ENCODE assay signal across 25 cellular contexts in the genomic region with DNA sequence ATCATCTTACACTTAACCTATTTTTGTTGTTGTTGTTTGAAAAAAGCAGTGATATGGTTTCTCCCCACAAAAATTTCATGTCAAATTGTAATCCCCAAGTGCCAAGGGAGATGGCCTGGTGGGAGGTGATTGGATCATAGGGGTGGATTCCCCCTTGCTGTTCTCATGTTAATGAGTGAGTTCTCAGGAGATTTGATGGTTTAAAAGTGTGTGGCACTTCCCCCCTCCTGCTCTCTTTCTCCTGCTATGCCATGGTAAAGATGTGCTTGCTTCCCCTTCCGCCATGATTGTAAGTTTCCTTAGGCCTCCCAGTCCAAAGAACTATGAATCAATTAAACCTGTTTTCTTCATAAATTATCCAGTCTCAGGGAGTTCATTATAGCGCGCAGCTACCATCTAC.
"Had no signal": no experiment of that assay in that cellular context is flagged by ENCODE, and none has a peak within 500 bp of the region (broad histone marks: within the 10 kb centered on the region; RNA-seq: fewer than 3 reads in every experiment).

No MANE protein-coding gene starts in this region.

- FAIRE-seq: HepG2 had no signal

- DNase-seq: IMR-90, Karpas-422, KG1, MG63, NCI-H1092, NCI-H1105 treated with DMSO at 0.1 percent for 48 hours, NCI-H1417 treated with DMSO at 0.1 percent for 48 hours, NCI-H146, NCI-H1694 treated with DMSO at 0.1 percent for 48 hours, NCI-H1930, NCI-H2081 treated with DMSO at 0.1 percent for 48 hours, NCI-H2171, NCI-H226, NCI-H446, NCI-H510A, NCI-H524 treated with DMSO at 0.1 percent for 48 hours, NCI-H69, NCI-H774, SHP77, SK-N-SH, SW 1271 had no signal

- H3K4me3 ChIP-seq: MG63 had no signal

- H3K9me3 ChIP-seq: MG63, SK-N-SH had no signal

- H3K27ac ChIP-seq: HL-60, RWPE1 had no signal

- H3K4me2 ChIP-seq: SK-N-SH had no signal

- H3K9ac ChIP-seq: SK-N-SH had no signal

- H3K27me3 ChIP-seq: MG63 had no signal

- H3K36me3 ChIP-seq: MG63 had no signal

- ATAC-seq: HepG2, Panc1 had no signal
